2 cellular contexts compared by ENCODE assay signal in genomic region chr10:119650692-119651513, GRCh38.
TF ChIP-seq lines count a peak whose summit lies in the region.

TSS of gene BAG3 (plus strand) at chr10:119651380. CDS start at chr10:119651676, 296 bp downstream.

TF ChIP-seq in HEK293, 187 proteins besides CTCF, POLR2A, EP300 and RAD21 (continued from another document and continues in another):
- TF ChIP-seq ZNF777 (tag by site-specific recombination; IDR thresholded peaks at IDR 0.05; ENCODE audit: borderline replicate concordance) = no peak
- no peak for TF ChIP-seq KLF9 (tag by site-specific recombination; IDR thresholded peaks at IDR 0.05; ENCODE audit: low read depth)
- no peak for TF ChIP-seq ZNF768 (tag by site-specific recombination; IDR thresholded peaks at IDR 0.05)
- TF ChIP-seq GLI4 (tag by site-specific recombination; IDR thresholded peaks at IDR 0.05) = no peak
- no peak for TF ChIP-seq ZNF146 (tag by site-specific recombination; IDR thresholded peaks at IDR 0.05)
- no peak for TF ChIP-seq ZNF791 (tag by site-specific recombination; IDR thresholded peaks at IDR 0.05)
- peak; percentile 47 for TF ChIP-seq SP2 (tag by site-specific recombination; IDR thresholded peaks at IDR 0.05)
- TF ChIP-seq ZNF280C (tag by site-specific recombination; IDR thresholded peaks at IDR 0.05) = no peak
- TF ChIP-seq ZBTB44 (tag by site-specific recombination; IDR thresholded peaks at IDR 0.05) = no peak
- TF ChIP-seq ZNF341 (tag by site-specific recombination; IDR thresholded peaks at IDR 0.05; ENCODE audit: low read depth) = peak; percentile 42
- TF ChIP-seq ZNF354C (tag by site-specific recombination; IDR thresholded peaks at IDR 0.05; ENCODE audit: borderline replicate concordance, low read depth) = no peak
- TF ChIP-seq ZNF555 (tag by site-specific recombination; conservative IDR thresholded peaks at IDR 0.05) = no peak
- TF ChIP-seq ZNF202 (tag by site-specific recombination; IDR thresholded peaks at IDR 0.05; ENCODE audit: borderline replicate concordance) = no peak
- no peak for TF ChIP-seq ZNF704 (tag by site-specific recombination; IDR thresholded peaks at IDR 0.05)
- TF ChIP-seq ZNF624 (tag by site-specific recombination; IDR thresholded peaks at IDR 0.05) = no peak
- TF ChIP-seq ZNF660 (tag by site-specific recombination; IDR thresholded peaks at IDR 0.05) = 0 out of 2 replicates have a peak, but pooled peaks have one; percentile 73
- peak; percentile 64; the same call in 1 of the 2 replicates for TF ChIP-seq ZNF449 (tag by site-specific recombination; IDR thresholded peaks at IDR 0.05)
- no peak for TF ChIP-seq ZNF19 (tag by site-specific recombination; IDR thresholded peaks at IDR 0.05; ENCODE audit: low read depth)
- no peak for TF ChIP-seq ZNF433 (tag by site-specific recombination; IDR thresholded peaks at IDR 0.05; ENCODE audit: low read depth)
- TF ChIP-seq ATF2 (tag by site-specific recombination; IDR thresholded peaks at IDR 0.05; ENCODE audit: low read depth) = no peak
- no peak for TF ChIP-seq ZNF174 (tag by site-specific recombination; IDR thresholded peaks at IDR 0.05)
- peak; percentile 48; the same call in 1 of the 2 replicates for TF ChIP-seq ZSCAN30 (tag by site-specific recombination; IDR thresholded peaks at IDR 0.05)
- no peak for TF ChIP-seq ZNF391 (tag by site-specific recombination; IDR thresholded peaks at IDR 0.05; ENCODE audit: borderline replicate concordance, low read depth)
- 0 out of 2 replicates have a peak, but pooled peaks have one; percentile 12 for TF ChIP-seq OSR2 (tag by site-specific recombination; IDR thresholded peaks at IDR 0.05)
- no peak for TF ChIP-seq ZNF830 (tag by site-specific recombination; IDR thresholded peaks at IDR 0.05; ENCODE audit: low read depth)
- no peak for TF ChIP-seq BCL11A (tag by site-specific recombination; IDR thresholded peaks at IDR 0.05; ENCODE audit: low read depth)

TF ChIP-seq in GM12878, 131 proteins besides CTCF, POLR2A, EP300 and RAD21 (continued from another document and continues in another):
- TF ChIP-seq E2F4 (IDR thresholded peaks at IDR 0.05; ENCODE audit: low read depth, low read length) (no peak), SUZ12 (IDR thresholded peaks at IDR 0.05; ENCODE audit: unreplicated experiment) (peak; percentile 17), ATF3 (IDR thresholded peaks at IDR 0.05; ENCODE audit: borderline replicate concordance, extremely low read depth, low read depth, low read length) (no peak), CUX1 (IDR thresholded peaks at IDR 0.05; ENCODE audit: insufficient replicate concordance, low read depth, low read length) (no peak), HCFC1 (IDR thresholded peaks at IDR 0.05; ENCODE audit: low read length) (no peak), E4F1 (IDR thresholded peaks at IDR 0.05; ENCODE audit: borderline replicate concordance, partially characterized antibody) (no peak), BCL11A (IDR thresholded peaks at IDR 0.05; ENCODE audit: low read depth, low read length) (no peak), STAT1 (conservative IDR thresholded peaks at IDR 0.05) (no peak), NFXL1 (IDR thresholded peaks at IDR 0.05; ENCODE audit: borderline replicate concordance) (peak; percentile 89), BHLHE40 (IDR thresholded peaks at IDR 0.05; ENCODE audit: borderline replicate concordance in 1 of 2, low read depth in 2 of 2, low read length in 1 of 2) (peak in 1 of 2 experiments; percentile 82; a peak in 3 of 4 replicates), HDAC2 (IDR thresholded peaks at IDR 0.05) (no peak), EGR1 (IDR thresholded peaks at IDR 0.05; ENCODE audit: borderline replicate concordance in 1 of 2, low read depth in 2 of 2, low read length in 2 of 2) (peak in 1 of 2 experiments; percentile 47; a peak in 1 of 3 replicates), NR2F1 (conservative IDR thresholded peaks at IDR 0.05) (no peak), ELK1 (IDR thresholded peaks at IDR 0.05; ENCODE audit: low read depth, low read length) (no peak; the same call in 1 of the 2 replicates), ZBTB4 (CRISPR knock-in tag; IDR thresholded peaks at IDR 0.05) (no peak), SUPT20H (IDR thresholded peaks at IDR 0.05; ENCODE audit: borderline replicate concordance, control insufficient read depth, low read depth, low read length) (no peak), IRF4 (IDR thresholded peaks at IDR 0.05; ENCODE audit: low read depth, low read length) (no peak), REST (IDR thresholded peaks at IDR 0.05; ENCODE audit: low read depth, low read length) (no peak), TCF3 (IDR thresholded peaks at IDR 0.05; ENCODE audit: borderline replicate concordance, insufficient read depth, low read depth, low read length) (no peak), KLF5 (IDR thresholded peaks at IDR 0.05; ENCODE audit: partially characterized antibody) (peak; percentile 51), RUNX3 (IDR thresholded peaks at IDR 0.05; ENCODE audit: low read length) (no peak), SREBF1 (IDR thresholded peaks at IDR 0.05; ENCODE audit: low read length) (no peak), ZNF207 (IDR thresholded peaks at IDR 0.05; ENCODE audit: borderline replicate concordance) (no peak)
